In genomic region chr13:36131931-36132297, GRCh38 we compare ENCODE assay signal across 10 cellular contexts. TPM values are rescaled to one million over a fixed set of nuclear protein-coding genes. Genes with fewer than 3 reads are reported as not detected.
A peak's percentile ranks its signal among the peaks of the same experiment; 100 is the strongest.
DNase-seq lines count a peak whose midpoint lies in the region; ATAC-seq and TF ChIP-seq lines count a peak whose summit lies in the region.
"Had no signal": no experiment of that assay in that cellular context is flagged by ENCODE, and none has a peak within 500 bp of the region (broad histone marks: within the 10 kb centered on the region; RNA-seq: fewer than 3 reads in every experiment).

No MANE protein-coding gene starts in this region.

- H3K4me2 ChIP-seq in parathyroid adenoma (ENCODE audit: low read length) = no peak overlapping the region

- H2AFZ ChIP-seq in parathyroid adenoma = peak overlapping the region; percentile 77

- no peaks in the 10 kb centered on the region for H3K36me3 ChIP-seq in ascending aorta
- H3K36me3 ChIP-seq in left ventricle myocardium inferior = no peaks in the 10 kb centered on the region
- no peaks in the 10 kb centered on the region for H3K36me3 ChIP-seq in parathyroid adenoma (ENCODE audit: control insufficient read depth, insufficient read depth, low read length)

- intact Hi-C loops in ascending aorta (cut with DNase I) = no loop called here
- intact Hi-C loops in left ventricle myocardium inferior (cut with micrococcal nuclease) = no loop called here

- H3K27me3 ChIP-seq in ascending aorta (no peaks in the 10 kb centered on the region), left ventricle myocardium inferior (ENCODE audit: low read depth) (peaks cover 40% of the 10 kb centered on the region), parathyroid adenoma (ENCODE audit: control insufficient read depth, insufficient read depth, low read length) (no peaks in the 10 kb centered on the region)

- TF ChIP-seq CTCF in AG10803 (conservative IDR thresholded peaks at IDR 0.05; ENCODE audit: low read length) (no peak), ascending aorta (IDR thresholded peaks at IDR 0.05) (no peak), left ventricle myocardium inferior (IDR thresholded peaks at IDR 0.05; ENCODE audit: borderline replicate concordance) (no peak), parathyroid adenoma (IDR thresholded peaks at IDR 0.05) (no peak), GM10248 (IDR thresholded peaks at IDR 0.05; ENCODE audit: control extremely low read depth, extremely low read depth, low read depth, missing control alignments) (no peak)

- POLR2A ChIA-PET in GM10248 (lab: Yijun Ruan, JAX) = no interaction called here

- H3K4me3 ChIP-seq in AG10803 (ENCODE audit: low read length) (no peak overlapping the region), ascending aorta (peak overlapping the region in 1 of 2 donors; percentile 70), left ventricle myocardium inferior (peak overlapping the region; percentile 69), parathyroid adenoma (ENCODE audit: low read depth, low read length) (no peak overlapping the region)

- H3K27ac ChIP-seq in ascending aorta (peak overlapping the region in 1 of 2 donors; percentile 19), left ventricle myocardium inferior (replicated peaks) (peak overlapping the region; percentile 75), parathyroid adenoma (no peak overlapping the region)

- H3K9me3 ChIP-seq in ascending aorta = no peaks in the 10 kb centered on the region
- H3K9me3 ChIP-seq in left ventricle myocardium inferior (replicated peaks) = no peaks in the 10 kb centered on the region
- H3K9me3 ChIP-seq in parathyroid adenoma (ENCODE audit: control insufficient read depth, low read length) = no peaks in the 10 kb centered on the region

- H3K79me2 ChIP-seq in parathyroid adenoma = no peaks in the 10 kb centered on the region

- no peak for ATAC-seq in HG02610 (IDR thresholded peaks at IDR 0.05; ENCODE audit: unreplicated experiment)

- no peak overlapping the region for H3K9ac ChIP-seq in parathyroid adenoma

- no peaks in the 10 kb centered on the region for H3K4me1 ChIP-seq in ascending aorta
- H3K4me1 ChIP-seq in left ventricle myocardium inferior = peaks cover 29% of the 10 kb centered on the region
- H3K4me1 ChIP-seq in parathyroid adenoma = no peaks in the 10 kb centered on the region

- DNase-seq in AG10803 (ENCODE audit: low read depth) (peak; percentile 2), ascending aorta (ENCODE audit: low spot score in 2 of 2) (peak; percentile 11 to 71), left ventricle myocardium inferior (peak; percentile 72), GM10248 (ENCODE audit: extremely low spot score) (no peak)
- DNase-seq in activated naive CD4-positive, alpha-beta T cell (lab: John Stamatoyannopoulos, UW) = no peak
- DNase-seq in activated CD4-positive, alpha-beta T cell treated with anti-CD3 and anti-CD28 coated beads, Interleukin-2, amount 50 U/mL, for 4 hours = no peak
- DNase-seq: stimulated activated CD4-positive, alpha-beta T cell treated with anti-CD3 and anti-CD28 coated beads, Interleukin-2, amount 100 ng/mL, for 24 hours had no signal

- CTCF ChIA-PET in GM10248 (lab: Yijun Ruan, JAX) = no interaction called here

RNA-seq across cellular contexts. Expression of gene DCLK1, which starts 0.7 kb away (rescaled TPM):
- total RNA-seq in ascending aorta (22.6 TPM), left ventricle myocardium inferior (8.4 TPM)
- total RNA-seq: B cell had no signal

Comparison
In these comparisons a context has a peak if more than half of its experiments do, and no peak if none do; other contexts are left out.
1. DNase-seq: peak in AG10803 (single experiment), ascending aorta (2 of 2) and left ventricle myocardium inferior (single experiment); none in activated naive CD4-positive, alpha-beta T cell (0 of 4), activated CD4-positive, alpha-beta T cell treated with anti-CD3 and anti-CD28 coated beads, Interleukin-2, amount 50 U/mL, for 4 hours (0 of 2) and GM10248 (single experiment).